25 cellular contexts compared by ENCODE assay signal in genomic region chr3:36193448-36193847, GRCh38.
DNase-seq lines count a peak whose midpoint lies in the region; ATAC-seq and TF ChIP-seq lines count a peak whose summit lies in the region.
"Had no signal": no experiment of that assay in that cellular context is flagged by ENCODE, and none has a peak within 500 bp of the region (broad histone marks: within the 10 kb centered on the region; RNA-seq: fewer than 3 reads in every experiment).

No MANE protein-coding gene starts in this region.

- CTCF ChIA-PET in activated CD8-positive, alpha-beta T cell treated with anti-CD3 and anti-CD28 coated beads for 36 hours (lab: Charles Lee), result no interaction called here

- no peak overlapping the region for H3K4me3 ChIP-seq in cardiac fibroblast (replicated peaks in 1 of 2; ENCODE audit: low read depth in 2 of 2, low read length in 2 of 2)
- H3K4me3 ChIP-seq: dorsolateral prefrontal cortex, GM12878, hepatocyte, K562, MG63 had no signal

- TF ChIP-seq CTCF in cardiac fibroblast (IDR thresholded peaks at IDR 0.05; ENCODE audit: low read depth, low read length), result no peak
- no peak for TF ChIP-seq CTCF in activated CD8-positive, alpha-beta T cell treated with anti-CD3 and anti-CD28 coated beads for 36 hours (IDR thresholded peaks at IDR 0.05)

- no peak overlapping the region for H3K4me3 Mint-ChIP-seq in activated CD8-positive, alpha-beta T cell treated with anti-CD3 and anti-CD28 coated beads for 36 hours
- H3K4me3 Mint-ChIP-seq: central memory CD8-positive, alpha-beta T cell; stimulated activated memory B cell treated with anti-CD40 and anti-IgM and Interleukin-4, amounts not matched to agents 10 μg/mL and 1 μg/mL and 100 μg/mL, for 72 hours; type B pancreatic cell had no signal

- H3K9me3 Mint-ChIP-seq in activated CD8-positive, alpha-beta T cell treated with anti-CD3 and anti-CD28 coated beads for 36 hours, result peaks cover 1% of the 10 kb centered on the region

- POLR2A ChIA-PET in activated CD8-positive, alpha-beta T cell treated with anti-CD3 and anti-CD28 coated beads for 36 hours (lab: Charles Lee), result no interaction called here

- peak; percentile 33 for ATAC-seq in left lobe of liver
- ATAC-seq in activated CD8-positive, alpha-beta T cell treated with anti-CD3 and anti-CD28 coated beads for 36 hours, result no peak
- ATAC-seq: GM12878; K562; left colon; stimulated activated memory B cell treated with anti-CD40 and anti-IgM and Interleukin-4, amounts not matched to agents 10 μg/mL and 1 μg/mL and 100 μg/mL, for 72 hours had no signal

- intact Hi-C loops in activated CD8-positive, alpha-beta T cell treated with anti-CD3 and anti-CD28 coated beads for 36 hours (cut with micrococcal nuclease), result no loop called here

- H3K27ac Mint-ChIP-seq in activated CD8-positive, alpha-beta T cell treated with anti-CD3 and anti-CD28 coated beads for 36 hours, result no peak overlapping the region
- H3K27ac Mint-ChIP-seq: stimulated activated memory B cell treated with anti-CD40 and anti-IgM and Interleukin-4, amounts not matched to agents 10 μg/mL and 1 μg/mL and 100 μg/mL, for 72 hours; type B pancreatic cell had no signal

- H3K27me3 Mint-ChIP-seq in activated CD8-positive, alpha-beta T cell treated with anti-CD3 and anti-CD28 coated beads for 36 hours, result peaks cover 5% of the 10 kb centered on the region
- H3K27me3 Mint-ChIP-seq: central memory CD8-positive, alpha-beta T cell; stimulated activated memory B cell treated with anti-CD40 and anti-IgM and Interleukin-4, amounts not matched to agents 10 μg/mL and 1 μg/mL and 100 μg/mL, for 72 hours had no signal

- DNase-seq in EH (ENCODE audit: low read depth) (peak; percentile 7), KBM-7 (peak; percentile 3), cardiac fibroblast (ENCODE audit: low read depth in 2 of 2) (peak; percentile 48 to 75), left lobe of liver (ENCODE audit: low spot score) (no peak), OCI-M2 (lab: John Stamatoyannopoulos, UW; ENCODE audit: unreplicated experiment) (no peak), NCI-H510A (lab: John Stamatoyannopoulos, UW) (no peak)
- DNase-seq in activated CD8-positive, alpha-beta T cell treated with anti-CD3 and anti-CD28 coated beads for 36 hours, result no peak
- DNase-seq: activated CD4-positive, alpha-beta T cell treated with anti-CD3 and anti-CD28 coated beads, Interleukin-2, amount 50 U/mL, for 4 hours; activated CD4-positive, CD25-positive, alpha-beta regulatory T cell; activated naive CD4-positive, alpha-beta T cell treated with anti-CD3 and anti-CD28 coated beads, Interleukin-2, amount 50 U/mL, for 16 hours; Caco-2; left colon; mesendoderm; MG63; NCI-H1417 treated with DMSO at 0.1 percent for 48 hours; NCI-H2107; stimulated activated CD4-positive, alpha-beta T cell treated with anti-CD3 and anti-CD28 coated beads, Interleukin-4, amount 100 ng/mL, for 4 hours; T1000 had no signal

- in situ Hi-C loops in KBM-7 (cut with MboI; ENCODE audit: low pct_unique_long_range_greater_than_20kb, low sequenced_read_pairs), result no loop called here

- no peaks in the 10 kb centered on the region for H3K4me1 Mint-ChIP-seq in activated CD8-positive, alpha-beta T cell treated with anti-CD3 and anti-CD28 coated beads for 36 hours (ENCODE audit: low read depth)
- H3K4me1 Mint-ChIP-seq: central memory CD8-positive, alpha-beta T cell; stimulated activated memory B cell treated with anti-CD40 and anti-IgM and Interleukin-4, amounts not matched to agents 10 μg/mL and 1 μg/mL and 100 μg/mL, for 72 hours had no signal

- no peaks in the 10 kb centered on the region for H3K36me3 Mint-ChIP-seq in activated CD8-positive, alpha-beta T cell treated with anti-CD3 and anti-CD28 coated beads for 36 hours (ENCODE audit: low read depth)
- H3K36me3 Mint-ChIP-seq: stimulated activated memory B cell treated with anti-CD40 and anti-IgM and Interleukin-4, amounts not matched to agents 10 μg/mL and 1 μg/mL and 100 μg/mL, for 72 hours; type B pancreatic cell had no signal

Comparison
In these comparisons a context has a peak if more than half of its experiments do, and no peak if none do; other contexts are left out.
1. DNase-seq: peak in EH (single experiment), KBM-7 (single experiment) and cardiac fibroblast (2 of 2); none in left lobe of liver (single experiment), OCI-M2 (single experiment), NCI-H510A (single experiment) and activated CD8-positive, alpha-beta T cell treated with anti-CD3 and anti-CD28 coated beads for 36 hours (single experiment).